16 cellular contexts compared by ENCODE assay signal in genomic region chr17:48614904-48615211, GRCh38. TPM values are rescaled to one million over a fixed set of nuclear protein-coding genes. Genes with fewer than 3 reads are reported as not detected.
DNase-seq lines count a peak whose midpoint lies in the region; ATAC-seq and TF ChIP-seq lines count a peak whose summit lies in the region.
"Had no signal": no experiment of that assay in that cellular context is flagged by ENCODE, and none has a peak within 500 bp of the region (broad histone marks: within the 10 kb centered on the region; RNA-seq: fewer than 3 reads in every experiment).

No MANE protein-coding gene starts in this region.

- H3K4me1 ChIP-seq in GM23338 (ENCODE audit: insufficient read depth) (peaks cover 45% of the 10 kb centered on the region), adipocyte (ENCODE audit: control insufficient read depth, insufficient read depth, low read length) (peaks cover 14% of the 10 kb centered on the region)
- H3K4me1 ChIP-seq: foreskin keratinocyte had no signal

- no peak overlapping the region for H3K4me3 Mint-ChIP-seq in GM23338
- H3K4me3 Mint-ChIP-seq in natural killer cell, result peak overlapping the region; percentile 56
- H3K4me3 Mint-ChIP-seq: H9 had no signal

- H3F3A ChIP-seq in GM23338 (replicated peaks; ENCODE audit: low read depth), result peaks cover 28% of the 10 kb centered on the region

- POLR2A ChIA-PET in AG04449 (lab: Yijun Ruan, JAX), result interaction anchor here (1.6 kb wide), 1 partner anchor 22 kb away, joined by 8 read pairs; no protein-coding TSS in a partner anchor

- H3K9me2 ChIP-seq in GM23338 (ENCODE audit: insufficient read depth), result no peaks in the 10 kb centered on the region
- H3K9me2 ChIP-seq: SK-N-SH had no signal

- H3K27me3 Mint-ChIP-seq in GM23338 (ENCODE audit: insufficient read depth, low read depth, poor library complexity) (peaks cover 99% of the 10 kb centered on the region), natural killer cell (ENCODE audit: low read depth in 2 of 2) (peaks cover 63 to 64% of the 10 kb centered on the region in 2 donors)

- H3K9ac ChIP-seq in adipocyte (ENCODE audit: low read length), result peak overlapping the region; percentile 54
- H3K9ac ChIP-seq: SK-N-SH had no signal

- ATAC-seq in GM23338 (no peak), natural killer cell (no peak), HG02588 (IDR thresholded peaks at IDR 0.05; ENCODE audit: unreplicated experiment) (no peak)
- ATAC-seq: foreskin keratinocyte; stimulated activated naive CD8-positive, alpha-beta T cell treated with anti-CD3 and anti-CD28 coated beads, Interleukin-15, amount 100 ng/mL, for 72 hours had no signal

- TF ChIP-seq CTCF in AG04449 (IDR thresholded peaks at IDR 0.05; ENCODE audit: insufficient read depth, low read length, missing control alignments), result no peak
- no peak for TF ChIP-seq CTCF in GM23338 (conservative IDR thresholded peaks at IDR 0.05; ENCODE audit: low read depth in 2 of 2)
- no peak for TF ChIP-seq CTCF in natural killer cell (IDR thresholded peaks at IDR 0.05)

- H4K20me1 ChIP-seq in GM23338 (replicated peaks; ENCODE audit: insufficient read depth), result peaks cover 38% of the 10 kb centered on the region

- no peaks in the 10 kb centered on the region; the same call in 2 of the 3 replicates for H3K36me3 Mint-ChIP-seq in GM23338 (ENCODE audit: low read depth)
- peaks cover 7% of the 10 kb centered on the region for H3K36me3 Mint-ChIP-seq in natural killer cell

- H3K9me3 ChIP-seq in adipocyte (ENCODE audit: control insufficient read depth, low read length), result no peaks in the 10 kb centered on the region
- H3K9me3 ChIP-seq: SK-N-SH had no signal

- H3K36me3 ChIP-seq in GM23338 (ENCODE audit: insufficient read depth) (no peaks in the 10 kb centered on the region), adipocyte (ENCODE audit: control insufficient read depth, insufficient read depth, low read length, severe bottlenecking) (no peaks in the 10 kb centered on the region)

- H3K27me3 ChIP-seq in GM23338 (ENCODE audit: insufficient read depth) (peaks cover 100% of the 10 kb centered on the region), adipocyte (replicated peaks; ENCODE audit: control insufficient read depth, insufficient read depth, low read length) (peaks cover 35% of the 10 kb centered on the region)

- H3K79me2 ChIP-seq in GM23338 (replicated peaks; ENCODE audit: insufficient read depth), result no peaks in the 10 kb centered on the region

- H3K4me3 ChIP-seq in AG04449 (ENCODE audit: low read depth, low read length) (peak overlapping the region; percentile 67), GM23338 (no peak overlapping the region), adipocyte (ENCODE audit: low read length) (peak overlapping the region; percentile 73)

- CTCF ChIA-PET in AG04449 (lab: Yijun Ruan, JAX), result interaction anchor here (0.6 to 12.1 kb wide), 13 partner anchors 9 to 462 kb away, joined by 3 to 185 read pairs (median 10); partner anchors contain the start of genes HOXB3 and HOXB5

- H3K27ac ChIP-seq in GM23338 (ENCODE audit: low read depth), result no peak overlapping the region
- H3K27ac ChIP-seq: foreskin keratinocyte had no signal

- peaks cover 7% of the 10 kb centered on the region; the same call in 2 of the 3 replicates for H3K9me3 Mint-ChIP-seq in GM23338
- no peaks in the 10 kb centered on the region for H3K9me3 Mint-ChIP-seq in natural killer cell
- H3K9me3 Mint-ChIP-seq: stimulated activated naive CD8-positive, alpha-beta T cell treated with anti-CD3 and anti-CD28 coated beads, Interleukin-15, amount 100 ng/mL, for 72 hours had no signal

- H2AFZ ChIP-seq in GM23338, result no peak overlapping the region

- intact Hi-C loops in natural killer cell (cut with micrococcal nuclease), result loop anchor here (5.0 to 10.0 kb wide), 3 partner anchors 107 to 463 kb away; partner anchors contain the start of genes PRAC1 and PRAC2
- intact Hi-C loops in posterior cingulate gyrus (cut with DNase I), result loop anchor here (5.0 to 10.0 kb wide), 2 partner anchors 263 to 380 kb away; partner anchors contain the start of gene IGF2BP1

- H3K27ac Mint-ChIP-seq in GM23338, result no peak overlapping the region
- H3K27ac Mint-ChIP-seq in natural killer cell, result peak overlapping the region; percentile 4 to 78
- H3K27ac Mint-ChIP-seq: H9 had no signal

- DNase-seq in AG04449 (ENCODE audit: low read depth, low spot score) (no peak), GM23338 (ENCODE audit: low spot score) (no peak), adipocyte (ENCODE audit: low read depth) (no peak), natural killer cell (no peak), C1 segment of cervical spinal cord (lab: John Stamatoyannopoulos, UW) (no peak), posterior cingulate gyrus (no peak)
- no peak for DNase-seq in stimulated activated CD4-positive, alpha-beta T cell treated with anti-CD3 and anti-CD28 coated beads, Interleukin-4, amount 100 ng/mL, for 24 hours
- DNase-seq: activated CD4-positive, CD25-positive, alpha-beta regulatory T cell; effector CD4-positive, alpha-beta T cell; foreskin keratinocyte; retina; SK-N-SH; stimulated activated naive CD8-positive, alpha-beta T cell treated with anti-CD3 and anti-CD28 coated beads, Interleukin-15, amount 100 ng/mL, for 72 hours had no signal

- no peak overlapping the region for H3K4me2 ChIP-seq in GM23338
- H3K4me2 ChIP-seq: SK-N-SH had no signal

- H3K4me1 Mint-ChIP-seq in GM23338 (peaks cover 37% of the 10 kb centered on the region), natural killer cell (peaks cover 57 to 68% of the 10 kb centered on the region in 2 donors)

TF ChIP-seq in GM23338, 12 proteins besides CTCF, POLR2A, EP300 and RAD21:
- TF ChIP-seq EZH2 (IDR thresholded peaks at IDR 0.05; ENCODE audit: low read depth, unreplicated experiment) (peak; percentile 90), JUNB (IDR thresholded peaks at IDR 0.05; ENCODE audit: unreplicated experiment) (no peak), CREB1 (CRISPR knock-in tag; IDR thresholded peaks at IDR 0.05; ENCODE audit: low read depth) (no peak), NANOG (IDR thresholded peaks at IDR 0.05; ENCODE audit: borderline replicate concordance) (no peak)

RNA-seq across cellular contexts. Expression of gene HOXB8, which starts 0.2 kb away (rescaled TPM):
- total RNA-seq in GM23338 (2014; rRNA removed; shearing (Covaris generic)), result not detected in 2 replicates
- polyA plus RNA-seq in GM23338 (2016; fragmentation: Nextera tagmentation; extraction: Ambion mirVana), result not detected in 2 replicates
- total RNA-seq in natural killer cell, result not detected
- total RNA-seq: CD4-positive, alpha-beta memory T cell; foreskin keratinocyte; H9 had no signal
- polyA plus RNA-seq: CD4-positive, alpha-beta memory T cell; foreskin keratinocyte; SK-N-SH had no signal

RNA-seq across cellular contexts. Expression of gene HOXB7, which starts 4.0 kb away (rescaled TPM):
- total RNA-seq in GM23338 (2014; rRNA removed; shearing (Covaris generic)), result not detected in 2 replicates
- not detected in 2 replicates for polyA plus RNA-seq in GM23338 (2016; fragmentation: Nextera tagmentation; extraction: Ambion mirVana)
- total RNA-seq in natural killer cell, result 1 to 10 TPM in 1 of 3 donors, under 1 TPM in 2; 0.45 to 1.4 (median 0.97) TPM
- total RNA-seq: H9 had no signal
- polyA plus RNA-seq: SK-N-SH had no signal

RNA-seq across cellular contexts. Expression of gene HOXB6, which starts 10.1 kb away (rescaled TPM):
- total RNA-seq in GM23338 (2014; rRNA removed; shearing (Covaris generic)), result not detected in 2 replicates
- not detected in 2 replicates for polyA plus RNA-seq in GM23338 (2016; fragmentation: Nextera tagmentation; extraction: Ambion mirVana)
- total RNA-seq in natural killer cell, result not detected
- total RNA-seq: foreskin keratinocyte, H9 had no signal
- polyA plus RNA-seq: CD4-positive, alpha-beta memory T cell; foreskin keratinocyte; SK-N-SH had no signal

RNA-seq across cellular contexts. Expression of gene HOXB9, which starts 11.3 kb away (rescaled TPM):
- not detected in 2 replicates for total RNA-seq in GM23338 (2014; rRNA removed; shearing (Covaris generic))
- polyA plus RNA-seq in GM23338 (2016; fragmentation: Nextera tagmentation; extraction: Ambion mirVana), result not detected in 2 replicates
- 1 to 10 TPM in 1 of 3 donors, under 1 TPM in 2; 0.12 to 1.0 (median 0.18) TPM for total RNA-seq in natural killer cell
- total RNA-seq: CD4-positive, alpha-beta memory T cell; foreskin keratinocyte; H9 had no signal
- polyA plus RNA-seq: CD4-positive, alpha-beta memory T cell; foreskin keratinocyte; SK-N-SH had no signal

RNA-seq across cellular contexts. Expression of gene HOXB5, which starts 21.3 kb away (rescaled TPM):
- not detected in 2 replicates for total RNA-seq in GM23338 (2014; rRNA removed; shearing (Covaris generic))
- polyA plus RNA-seq in GM23338 (2016; fragmentation: Nextera tagmentation; extraction: Ambion mirVana), result not detected in 2 replicates
- total RNA-seq in natural killer cell, result not detected
- total RNA-seq: CD4-positive, alpha-beta memory T cell; foreskin keratinocyte; H9 had no signal
- polyA plus RNA-seq: CD4-positive, alpha-beta memory T cell; foreskin keratinocyte; SK-N-SH had no signal
